ENCODE assay signal across 1 cellular context in the genomic region with DNA sequence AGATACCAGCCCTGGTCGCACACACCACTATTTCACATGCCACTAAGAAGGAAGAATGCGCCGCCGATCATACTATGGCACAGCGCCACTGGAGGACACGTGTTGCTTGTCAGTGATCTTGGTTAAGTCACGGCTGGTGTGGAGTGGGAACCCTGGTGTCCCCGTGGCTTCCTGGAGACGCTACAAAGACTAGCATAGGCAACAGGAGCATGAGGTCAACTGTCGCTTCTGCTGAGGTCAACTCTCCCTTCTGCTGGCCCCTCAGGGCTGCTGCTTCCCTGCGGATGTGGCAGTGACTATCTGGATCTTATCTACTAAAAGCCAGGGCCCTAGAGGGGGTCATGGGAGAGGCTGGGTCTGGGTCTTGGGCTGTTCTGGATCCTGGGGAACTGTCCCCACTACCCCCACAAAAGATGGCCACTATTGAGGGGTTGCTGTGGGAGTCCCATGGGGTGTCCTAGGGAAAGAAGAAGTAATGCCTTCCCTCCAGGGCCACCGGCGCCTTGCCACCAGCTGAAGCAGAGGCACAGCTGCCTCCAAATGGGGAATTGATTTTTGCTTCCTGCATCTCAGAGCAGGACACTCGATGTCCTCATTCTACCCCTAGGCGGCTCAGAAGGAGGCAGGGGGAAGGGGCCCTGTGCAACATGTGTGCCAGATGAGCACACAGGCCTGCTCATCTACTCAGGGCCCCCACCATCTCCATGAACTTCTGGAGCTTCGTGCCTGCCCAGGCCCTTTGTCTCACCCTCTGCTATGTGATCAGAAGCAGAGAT.
TF ChIP-seq lines count a peak whose summit lies in the region.

No MANE protein-coding gene starts in this region.

TF ChIP-seq in HepG2, 621 proteins besides CTCF, POLR2A, EP300 and RAD21:
- TF ChIP-seq TFDP1 (CRISPR knock-in tag; IDR thresholded peaks at IDR 0.05; ENCODE audit: borderline replicate concordance) (no peak), RARG (CRISPR knock-in tag; IDR thresholded peaks at IDR 0.05; ENCODE audit: low read depth) (no peak), ZNF225 (CRISPR knock-in tag; IDR thresholded peaks at IDR 0.05) (no peak), UBTF (CRISPR knock-in tag; IDR thresholded peaks at IDR 0.05) (no peak), ZMAT3 (CRISPR knock-in tag; conservative IDR thresholded peaks at IDR 0.05) (no peak), ZNF503 (CRISPR knock-in tag; IDR thresholded peaks at IDR 0.05) (no peak), FOSL1 (CRISPR knock-in tag; IDR thresholded peaks at IDR 0.05; ENCODE audit: borderline replicate concordance) (no peak), SOX6 (IDR thresholded peaks at IDR 0.05) (no peak), SOX6 (CRISPR knock-in tag; IDR thresholded peaks at IDR 0.05) (no peak), KDM2A (CRISPR knock-in tag; IDR thresholded peaks at IDR 0.05; ENCODE audit: borderline replicate concordance, low read depth) (no peak)
- TF ChIP-seq, protein P1, sequence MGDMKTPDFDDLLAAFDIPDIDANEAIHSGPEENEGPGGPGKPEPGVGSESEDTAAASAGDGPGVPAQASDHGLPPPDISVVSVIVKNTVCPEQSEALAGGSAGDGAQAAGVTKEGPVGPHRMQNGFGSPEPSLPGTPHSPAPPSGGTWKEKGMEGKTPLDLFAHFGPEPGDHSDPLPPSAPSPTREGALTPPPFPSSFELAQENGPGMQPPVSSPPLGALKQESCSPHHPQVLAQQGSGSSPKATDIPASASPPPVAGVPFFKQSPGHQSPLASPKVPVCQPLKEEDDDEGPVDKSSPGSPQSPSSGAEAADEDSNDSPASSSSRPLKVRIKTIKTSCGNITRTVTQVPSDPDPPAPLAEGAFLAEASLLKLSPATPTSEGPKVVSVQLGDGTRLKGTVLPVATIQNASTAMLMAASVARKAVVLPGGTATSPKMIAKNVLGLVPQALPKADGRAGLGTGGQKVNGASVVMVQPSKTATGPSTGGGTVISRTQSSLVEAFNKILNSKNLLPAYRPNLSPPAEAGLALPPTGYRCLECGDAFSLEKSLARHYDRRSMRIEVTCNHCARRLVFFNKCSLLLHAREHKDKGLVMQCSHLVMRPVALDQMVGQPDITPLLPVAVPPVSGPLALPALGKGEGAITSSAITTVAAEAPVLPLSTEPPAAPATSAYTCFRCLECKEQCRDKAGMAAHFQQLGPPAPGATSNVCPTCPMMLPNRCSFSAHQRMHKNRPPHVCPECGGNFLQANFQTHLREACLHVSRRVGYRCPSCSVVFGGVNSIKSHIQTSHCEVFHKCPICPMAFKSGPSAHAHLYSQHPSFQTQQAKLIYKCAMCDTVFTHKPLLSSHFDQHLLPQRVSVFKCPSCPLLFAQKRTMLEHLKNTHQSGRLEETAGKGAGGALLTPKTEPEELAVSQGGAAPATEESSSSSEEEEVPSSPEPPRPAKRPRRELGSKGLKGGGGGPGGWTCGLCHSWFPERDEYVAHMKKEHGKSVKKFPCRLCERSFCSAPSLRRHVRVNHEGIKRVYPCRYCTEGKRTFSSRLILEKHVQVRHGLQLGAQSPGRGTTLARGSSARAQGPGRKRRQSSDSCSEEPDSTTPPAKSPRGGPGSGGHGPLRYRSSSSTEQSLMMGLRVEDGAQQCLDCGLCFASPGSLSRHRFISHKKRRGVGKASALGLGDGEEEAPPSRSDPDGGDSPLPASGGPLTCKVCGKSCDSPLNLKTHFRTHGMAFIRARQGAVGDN (CRISPR knock-in tag; IDR thresholded peaks at IDR 0.05): no peak
- TF ChIP-seq, protein P2, sequence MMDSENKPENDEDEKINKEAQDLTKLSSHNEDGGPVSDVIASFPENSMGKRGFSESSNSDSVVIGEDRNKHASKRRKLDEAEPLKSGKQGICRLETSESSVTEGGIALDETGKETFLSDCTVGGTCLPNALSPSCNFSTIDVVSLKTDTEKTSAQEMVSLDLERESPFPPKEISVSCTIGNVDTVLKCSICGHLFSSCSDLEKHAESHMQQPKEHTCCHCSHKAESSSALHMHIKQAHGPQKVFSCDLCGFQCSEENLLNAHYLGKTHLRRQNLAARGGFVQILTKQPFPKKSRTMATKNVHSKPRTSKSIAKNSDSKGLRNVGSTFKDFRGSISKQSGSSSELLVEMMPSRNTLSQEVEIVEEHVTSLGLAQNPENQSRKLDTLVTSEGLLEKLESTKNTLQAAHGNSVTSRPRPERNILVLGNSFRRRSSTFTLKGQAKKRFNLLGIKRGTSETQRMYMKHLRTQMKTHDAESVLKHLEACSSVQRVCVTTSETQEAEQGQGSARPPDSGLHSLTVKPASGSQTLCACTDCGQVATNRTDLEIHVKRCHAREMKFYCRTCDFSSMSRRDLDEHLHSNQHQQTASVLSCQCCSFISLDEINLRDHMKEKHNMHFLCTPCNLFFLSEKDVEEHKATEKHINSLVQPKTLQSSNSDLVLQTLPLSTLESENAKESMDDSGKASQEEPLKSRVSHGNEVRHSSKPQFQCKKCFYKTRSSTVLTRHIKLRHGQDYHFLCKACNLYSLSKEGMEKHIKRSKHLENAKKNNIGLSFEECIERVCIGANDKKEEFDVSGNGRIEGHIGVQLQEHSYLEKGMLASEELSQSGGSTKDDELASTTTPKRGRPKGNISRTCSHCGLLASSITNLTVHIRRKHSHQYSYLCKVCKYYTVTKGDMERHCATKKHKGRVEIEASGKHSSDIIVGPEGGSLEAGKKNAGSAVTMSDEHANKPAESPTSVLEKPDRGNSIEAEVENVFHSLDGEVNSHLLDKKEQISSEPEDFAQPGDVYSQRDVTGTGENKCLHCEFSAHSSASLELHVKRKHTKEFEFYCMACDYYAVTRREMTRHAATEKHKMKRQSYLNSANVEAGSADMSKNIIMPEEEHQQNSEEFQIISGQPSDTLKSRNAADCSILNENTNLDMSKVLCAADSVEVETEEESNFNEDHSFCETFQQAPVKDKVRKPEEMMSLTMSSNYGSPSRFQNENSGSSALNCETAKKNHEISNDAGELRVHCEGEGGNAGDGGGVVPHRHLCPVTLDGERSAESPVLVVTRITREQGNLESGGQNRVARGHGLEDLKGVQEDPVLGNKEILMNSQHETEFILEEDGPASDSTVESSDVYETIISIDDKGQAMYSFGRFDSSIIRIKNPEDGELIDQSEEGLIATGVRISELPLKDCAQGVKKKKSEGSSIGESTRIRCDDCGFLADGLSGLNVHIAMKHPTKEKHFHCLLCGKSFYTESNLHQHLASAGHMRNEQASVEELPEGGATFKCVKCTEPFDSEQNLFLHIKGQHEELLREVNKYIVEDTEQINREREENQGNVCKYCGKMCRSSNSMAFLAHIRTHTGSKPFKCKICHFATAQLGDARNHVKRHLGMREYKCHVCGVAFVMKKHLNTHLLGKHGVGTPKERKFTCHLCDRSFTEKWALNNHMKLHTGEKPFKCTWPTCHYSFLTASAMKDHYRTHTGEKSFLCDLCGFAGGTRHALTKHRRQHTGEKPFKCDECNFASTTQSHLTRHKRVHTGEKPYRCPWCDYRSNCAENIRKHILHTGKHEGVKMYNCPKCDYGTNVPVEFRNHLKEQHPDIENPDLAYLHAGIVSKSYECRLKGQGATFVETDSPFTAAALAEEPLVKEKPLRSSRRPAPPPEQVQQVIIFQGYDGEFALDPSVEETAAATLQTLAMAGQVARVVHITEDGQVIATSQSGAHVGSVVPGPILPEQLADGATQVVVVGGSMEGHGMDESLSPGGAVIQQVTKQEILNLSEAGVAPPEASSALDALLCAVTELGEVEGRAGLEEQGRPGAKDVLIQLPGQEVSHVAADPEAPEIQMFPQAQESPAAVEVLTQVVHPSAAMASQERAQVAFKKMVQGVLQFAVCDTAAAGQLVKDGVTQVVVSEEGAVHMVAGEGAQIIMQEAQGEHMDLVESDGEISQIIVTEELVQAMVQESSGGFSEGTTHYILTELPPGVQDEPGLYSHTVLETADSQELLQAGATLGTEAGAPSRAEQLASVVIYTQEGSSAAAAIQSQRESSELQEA (CRISPR knock-in tag; IDR thresholded peaks at IDR 0.05; ENCODE audit: not compliant biosample characterization): no peak
